In the genomic region with DNA sequence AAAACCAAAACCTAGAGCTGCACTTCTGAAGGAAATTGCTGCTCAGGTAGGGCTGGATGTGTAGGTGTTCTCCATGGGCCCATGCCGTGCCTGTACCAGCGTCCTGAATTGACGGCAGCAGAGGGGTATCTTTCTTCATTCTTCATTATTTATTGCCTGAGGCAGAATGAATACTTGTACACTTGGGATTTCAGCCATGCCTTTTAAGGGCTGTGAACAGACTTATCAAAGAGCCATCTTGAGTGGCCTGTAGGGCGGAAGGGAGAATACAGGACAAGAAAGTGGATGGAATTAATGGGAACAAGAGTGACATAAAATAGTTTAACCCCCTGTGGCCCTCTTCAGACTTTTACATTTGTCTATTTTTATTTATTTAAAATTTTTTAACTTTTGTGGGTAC, we compare ENCODE assay signal across 9 cellular contexts.
A peak's percentile ranks its signal among the peaks of the same experiment; 100 is the strongest.
DNase-seq lines count a peak whose midpoint lies in the region; ATAC-seq and TF ChIP-seq lines count a peak whose summit lies in the region.
"Had no signal": no experiment of that assay in that cellular context is flagged by ENCODE, and none has a peak within 500 bp of the region (broad histone marks: within the 10 kb centered on the region; RNA-seq: fewer than 3 reads in every experiment).

No MANE protein-coding gene starts in this region.

- CTCF ChIA-PET in CD4-positive, alpha-beta T cell (lab: Charles Lee), result interaction anchor here (1.8 kb wide), 1 partner anchor 26 kb away, joined by 6 read pairs; no protein-coding TSS in a partner anchor
- CTCF ChIA-PET in Panc1 (lab: Charles Lee), result no interaction called here

- no peaks in the 10 kb centered on the region for H3K27me3 ChIP-seq in CD4-positive, alpha-beta T cell (ENCODE audit: control insufficient read depth, insufficient read depth, low read length)
- no peaks in the 10 kb centered on the region for H3K27me3 ChIP-seq in Panc1 (ENCODE audit: control insufficient read depth, insufficient read depth, low read length)
- H3K27me3 ChIP-seq in effector memory CD4-positive, alpha-beta T cell (replicated peaks; ENCODE audit: control insufficient read depth, insufficient read depth, low read length, poor library complexity, severe bottlenecking), result no peaks in the 10 kb centered on the region

- peak overlapping the region; percentile 81 for H3K4me3 Mint-ChIP-seq in CD4-positive, alpha-beta T cell
- no peak overlapping the region for H3K4me3 Mint-ChIP-seq in nephron

- no peaks in the 10 kb centered on the region for H3K9me3 ChIP-seq in CD4-positive, alpha-beta T cell (ENCODE audit: control insufficient read depth, low read length)
- H3K9me3 ChIP-seq in Panc1 (ENCODE audit: control insufficient read depth, insufficient read depth, low read depth, low read length), result no peaks in the 10 kb centered on the region
- no peaks in the 10 kb centered on the region for H3K9me3 ChIP-seq in effector memory CD4-positive, alpha-beta T cell (ENCODE audit: control insufficient read depth, low read length)

- no peaks in the 10 kb centered on the region for H3K9me3 Mint-ChIP-seq in CD4-positive, alpha-beta T cell
- H3K9me3 Mint-ChIP-seq in nephron, result no peaks in the 10 kb centered on the region

- ATAC-seq in CD4-positive, alpha-beta T cell (ENCODE audit: poor library complexity), result no peak
- ATAC-seq in Panc1, result peak; percentile 8; the same call in 1 of the 2 replicates
- ATAC-seq in HG03457 (IDR thresholded peaks at IDR 0.05; ENCODE audit: unreplicated experiment), result no peak
- no peak for ATAC-seq in GM18907 (IDR thresholded peaks at IDR 0.05; ENCODE audit: unreplicated experiment)

- no peak for TF ChIP-seq CTCF in CD4-positive, alpha-beta T cell (IDR thresholded peaks at IDR 0.05)
- TF ChIP-seq CTCF in Panc1 (IDR thresholded peaks at IDR 0.05), result no peak
- TF ChIP-seq CTCF in nephron (IDR thresholded peaks at IDR 0.05; ENCODE audit: unreplicated experiment in 3 of 3), result no peak

- intact Hi-C loops in CD4-positive, alpha-beta T cell (cut with DNase I, micrococcal nuclease), result loop anchor here in 1 of 2 experiments (10.0 kb wide), 1 partner anchor 217 kb away; a partner anchor contains a TSS
- intact Hi-C loops in Panc1 (cut with micrococcal nuclease; ENCODE audit: unreplicated experiment), result no loop called here

- in situ Hi-C loops in Panc1 (cut with HindIII; ENCODE audit: low pct_unique_long_range_greater_than_20kb, low sequenced_read_pairs), result no loop called here

- no peaks in the 10 kb centered on the region for H3K36me3 ChIP-seq in Panc1 (ENCODE audit: control insufficient read depth, insufficient read depth, low read length)
- H3K36me3 ChIP-seq in effector memory CD4-positive, alpha-beta T cell (ENCODE audit: control insufficient read depth, insufficient read depth, low read length), result no peaks in the 10 kb centered on the region

- peak overlapping the region in 1 of 2 experiments; percentile 12; a peak in 2 of 4 replicates for H3K4me3 ChIP-seq in Panc1 (ENCODE audit: low read depth in 2 of 2, low read length in 2 of 2)
- no peak overlapping the region for H3K4me3 ChIP-seq in effector memory CD4-positive, alpha-beta T cell (ENCODE audit: insufficient read depth, low read depth, low read length, poor library complexity, severe bottlenecking)

- H3K4me1 Mint-ChIP-seq in CD4-positive, alpha-beta T cell (ENCODE audit: low read depth), result peaks cover 88% of the 10 kb centered on the region
- H3K4me1 Mint-ChIP-seq in nephron, result peaks cover 73% of the 10 kb centered on the region

- peak overlapping the region; percentile 91 for H3K27ac ChIP-seq in CD4-positive, alpha-beta T cell (ENCODE audit: low read depth, low read length)
- peak overlapping the region; percentile 98 for H3K27ac ChIP-seq in Panc1 (ENCODE audit: low read length)
- H3K27ac ChIP-seq in effector memory CD4-positive, alpha-beta T cell (ENCODE audit: insufficient read depth, low read length, poor library complexity, severe bottlenecking), result peak overlapping the region; percentile 89
- H3K27ac ChIP-seq: KMS-11 had no signal

- POLR2A ChIA-PET in CD4-positive, alpha-beta T cell (lab: Charles Lee), result interaction anchor here (1.0 to 34.4 kb wide), 3 partner anchors 9 to 497 kb away, joined by 3 to 808 read pairs (median 11); no protein-coding TSS in a partner anchor
- POLR2A ChIA-PET in Panc1 (lab: Charles Lee), result no interaction called here

- no peak for DNase-seq in CD4-positive, alpha-beta T cell
- DNase-seq in Panc1 (ENCODE audit: low read depth, low spot score) (no peak), iPS-NIHi11 (ENCODE audit: low spot score) (no peak), NCI-H526 treated with DMSO at 0.1 percent for 48 hours (lab: John Stamatoyannopoulos, UW) (no peak)
- no peak for DNase-seq in effector memory CD4-positive, alpha-beta T cell

- no TSS peak for BruUV-seq in Panc1 (replicated peaks; lab: Mats Ljungman, UMichigan)

- no peaks in the 10 kb centered on the region for H3K27me3 Mint-ChIP-seq in CD4-positive, alpha-beta T cell
- peaks cover 5% of the 10 kb centered on the region for H3K27me3 Mint-ChIP-seq in nephron (ENCODE audit: low read depth)

- H3K27ac Mint-ChIP-seq in CD4-positive, alpha-beta T cell, result peak overlapping the region; percentile 98
- H3K27ac Mint-ChIP-seq in nephron, result peak overlapping the region; percentile 42 to 80 (median 59)

- peaks cover 27% of the 10 kb centered on the region for H3K36me3 Mint-ChIP-seq in CD4-positive, alpha-beta T cell (ENCODE audit: low read depth)
- H3K36me3 Mint-ChIP-seq in nephron (ENCODE audit: low read depth), result no peaks in the 10 kb centered on the region

- peaks cover 91% of the 10 kb centered on the region for H3K4me1 ChIP-seq in Panc1 (ENCODE audit: control insufficient read depth, insufficient read depth, low read length)
- peaks cover 74% of the 10 kb centered on the region for H3K4me1 ChIP-seq in effector memory CD4-positive, alpha-beta T cell (ENCODE audit: control insufficient read depth, insufficient read depth, low read length, poor library complexity, severe bottlenecking)
